Comparison of ENCODE assay signal across 26 cellular contexts in genomic region chr17:53141280-53141679, GRCh38.
"Had no signal": no experiment of that assay in that cellular context is flagged by ENCODE, and none has a peak within 500 bp of the region (broad histone marks: within the 10 kb centered on the region; RNA-seq: fewer than 3 reads in every experiment).

No MANE protein-coding gene starts in this region.

- H3K9me3 Mint-ChIP-seq: nephron progenitor cell; neural crest cell; stimulated activated naive B cell treated with anti-CD40 and anti-IgM and Interleukin-4, amounts not matched to agents 10 μg/mL and 1 μg/mL and 100 μg/mL, for 72 hours; stimulated activated naive CD8-positive, alpha-beta T cell treated with anti-CD3 and anti-CD28 coated beads, Interleukin-15, Interleukin-2, amounts not matched to agents 100 ng/mL and 50 ng/mL, for 24 hours had no signal

- ATAC-seq: natural killer cell treated with Interleukin-12 subunit alpha and Interleukin-12 subunit beta and Interleukin-15 and Interleukin-18, amount 100 ng/mL, for 72 hours; pancreas; psoas muscle; right cardiac atrium; right lobe of liver; stimulated activated effector memory CD8-positive, alpha-beta T cell treated with anti-CD3 and anti-CD28 coated beads, Interleukin-12 subunit alpha, Interleukin-12 subunit beta, amount 100 ng/mL, for 72 hours; stimulated activated naive B cell treated with anti-CD40 and anti-IgM and Interleukin-4, amounts not matched to agents 10 μg/mL and 1 μg/mL and 100 μg/mL, for 72 hours had no signal

- H3K4me3 ChIP-seq: pancreas, psoas muscle, right lobe of liver, sigmoid colon, stomach, thoracic aorta, thyroid gland, tibial nerve, upper lobe of left lung, vagina had no signal

- H3K27ac Mint-ChIP-seq: natural killer cell treated with Interleukin-12 subunit alpha and Interleukin-12 subunit beta and Interleukin-15 and Interleukin-18, amount 100 ng/mL, for 72 hours; nephron progenitor cell; stimulated activated effector memory CD8-positive, alpha-beta T cell treated with anti-CD3 and anti-CD28 coated beads, Interleukin-12 subunit alpha, Interleukin-12 subunit beta, amount 100 ng/mL, for 72 hours; stimulated activated naive B cell treated with anti-CD40 and anti-IgM and Interleukin-4, amounts not matched to agents 10 μg/mL and 1 μg/mL and 100 μg/mL, for 72 hours; stimulated activated naive CD8-positive, alpha-beta T cell treated with anti-CD3 and anti-CD28 coated beads, Interleukin-15, Interleukin-2, amounts not matched to agents 100 ng/mL and 50 ng/mL, for 24 hours had no signal

- H3K27me3 ChIP-seq: neutrophil, pancreas, right lobe of liver, sigmoid colon, stomach, thyroid gland, tibial nerve, upper lobe of left lung, vagina had no signal

- H3K4me1 Mint-ChIP-seq: nephron progenitor cell; stimulated activated effector memory CD8-positive, alpha-beta T cell treated with anti-CD3 and anti-CD28 coated beads, Interleukin-12 subunit alpha, Interleukin-12 subunit beta, amount 100 ng/mL, for 72 hours; stimulated activated naive B cell treated with anti-CD40 and anti-IgM and Interleukin-4, amounts not matched to agents 10 μg/mL and 1 μg/mL and 100 μg/mL, for 72 hours had no signal

- H3K9me3 ChIP-seq: neutrophil, pancreas, psoas muscle, right lobe of liver, sigmoid colon, stomach, thoracic aorta, thyroid gland, tibial nerve, upper lobe of left lung, vagina had no signal

- H3K36me3 Mint-ChIP-seq: natural killer cell treated with Interleukin-12 subunit alpha and Interleukin-12 subunit beta and Interleukin-15 and Interleukin-18, amount 100 ng/mL, for 72 hours; stimulated activated effector memory CD8-positive, alpha-beta T cell treated with anti-CD3 and anti-CD28 coated beads, Interleukin-12 subunit alpha, Interleukin-12 subunit beta, amount 100 ng/mL, for 72 hours; stimulated activated naive B cell treated with anti-CD40 and anti-IgM and Interleukin-4, amounts not matched to agents 10 μg/mL and 1 μg/mL and 100 μg/mL, for 72 hours had no signal

- H3K4me1 ChIP-seq: right lobe of liver, stomach, thyroid gland, tibial nerve, upper lobe of left lung, vagina had no signal

- H3K27ac ChIP-seq: neutrophil, pancreas, psoas muscle, right lobe of liver, sigmoid colon, stomach, thoracic aorta, thyroid gland, tibial nerve, upper lobe of left lung, vagina had no signal

- H3K27me3 Mint-ChIP-seq: natural killer cell treated with Interleukin-12 subunit alpha and Interleukin-12 subunit beta and Interleukin-15 and Interleukin-18, amount 100 ng/mL, for 72 hours; stimulated activated naive B cell treated with anti-CD40 and anti-IgM and Interleukin-4, amounts not matched to agents 10 μg/mL and 1 μg/mL and 100 μg/mL, for 72 hours; stimulated activated naive CD8-positive, alpha-beta T cell treated with anti-CD3 and anti-CD28 coated beads, Interleukin-15, Interleukin-2, amounts not matched to agents 100 ng/mL and 50 ng/mL, for 24 hours had no signal

- H3K4me3 Mint-ChIP-seq: natural killer cell treated with Interleukin-12 subunit alpha and Interleukin-12 subunit beta and Interleukin-15 and Interleukin-18, amount 100 ng/mL, for 72 hours; nephron progenitor cell; neural crest cell; stimulated activated effector memory CD8-positive, alpha-beta T cell treated with anti-CD3 and anti-CD28 coated beads, Interleukin-12 subunit alpha, Interleukin-12 subunit beta, amount 100 ng/mL, for 72 hours; stimulated activated naive B cell treated with anti-CD40 and anti-IgM and Interleukin-4, amounts not matched to agents 10 μg/mL and 1 μg/mL and 100 μg/mL, for 72 hours; stimulated activated naive CD8-positive, alpha-beta T cell treated with anti-CD3 and anti-CD28 coated beads, Interleukin-15, Interleukin-2, amounts not matched to agents 100 ng/mL and 50 ng/mL, for 24 hours had no signal

- H3K36me3 ChIP-seq: neutrophil, pancreas, right lobe of liver, sigmoid colon, stomach, thoracic aorta, thyroid gland, tibial nerve, upper lobe of left lung, vagina had no signal

- DNase-seq: nephron progenitor cell; nucleus accumbens; pancreas; psoas muscle; right cardiac atrium; right lobe of liver; sigmoid colon; small intestine; stimulated activated CD4-positive, alpha-beta T cell treated with anti-CD3 and anti-CD28 coated beads, Interleukin-15, amount 100 ng/mL, for 24 hours; stimulated activated CD4-positive, alpha-beta T cell treated with anti-CD3 and anti-CD28 coated beads, Interleukin-2, amount 100 ng/mL, for 24 hours; stimulated activated CD4-positive, alpha-beta T cell treated with anti-CD3 and anti-CD28 coated beads, Interleukin-2, amount 100 ng/mL, for 48 hours; stimulated activated CD4-positive, alpha-beta T cell treated with anti-CD3 and anti-CD28 coated beads, Interleukin-4, amount 100 ng/mL, for 24 hours; stimulated activated naive B cell treated with anti-CD40 and anti-IgM and Interleukin-4, amounts not matched to agents 10 μg/mL and 1 μg/mL and 100 μg/mL, for 72 hours; stimulated activated naive CD4-positive, alpha-beta T cell treated with Interleukin-2 at 50 U/mL for 16 hours; stomach; thyroid gland; trophoblast cell; upper lobe of left lung had no signal
